Comparison of ENCODE assay signal across 18 cellular contexts in the genomic region with DNA sequence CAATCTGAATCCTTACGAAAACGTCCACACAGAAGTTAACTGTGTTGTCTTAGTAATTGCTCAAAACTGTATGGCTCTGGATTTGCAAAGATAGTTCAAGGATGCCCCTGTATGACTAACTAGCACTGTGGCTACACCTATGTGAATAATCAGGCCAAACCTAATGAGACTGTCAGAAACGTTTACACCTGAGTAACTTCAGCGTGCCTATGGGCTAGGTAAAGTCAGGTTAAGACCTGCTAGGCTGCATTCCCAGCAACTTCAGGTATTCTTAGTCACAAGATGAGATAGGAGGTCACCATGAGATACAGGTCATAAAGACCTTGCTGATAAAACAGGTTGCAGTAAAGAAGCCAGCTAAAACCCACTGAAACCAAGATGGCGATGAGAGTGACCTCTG.
"Had no signal": no experiment of that assay in that cellular context is flagged by ENCODE, and none has a peak within 500 bp of the region (broad histone marks: within the 10 kb centered on the region; RNA-seq: fewer than 3 reads in every experiment).

No MANE protein-coding gene starts in this region.

- H3K36me3 Mint-ChIP-seq: natural killer cell had no signal

- H3K9me3 ChIP-seq: gastroesophageal sphincter, prostate gland, thoracic aorta had no signal

- H3K4me3 Mint-ChIP-seq: activated CD4-positive, alpha-beta memory T cell treated with anti-CD3 and anti-CD28 coated beads, Interleukin-2, amount 10 ng/mL, durations not matched to agents 7 days and 5 days; activated naive CD8-positive, alpha-beta T cell treated with anti-CD3 and anti-CD28 coated beads for 36 hours; natural killer cell; stimulated activated naive CD8-positive, alpha-beta T cell treated with anti-CD3 and anti-CD28 coated beads, Interleukin-15, amount 100 ng/mL, for 72 hours; T-helper 2 cell treated with Interferon-gamma antibody and Interleukin-4, amounts not matched to agents 5 μg/mL and 100 μg/mL, for 36 hours had no signal

- H3K27ac Mint-ChIP-seq: activated CD4-positive, alpha-beta memory T cell treated with anti-CD3 and anti-CD28 coated beads, Interleukin-2, amount 10 ng/mL, durations not matched to agents 7 days and 5 days; activated naive CD8-positive, alpha-beta T cell treated with anti-CD3 and anti-CD28 coated beads for 36 hours; natural killer cell; stimulated activated naive CD8-positive, alpha-beta T cell treated with anti-CD3 and anti-CD28 coated beads, Interleukin-15, amount 100 ng/mL, for 72 hours; T-helper 2 cell treated with Interferon-gamma antibody and Interleukin-4, amounts not matched to agents 5 μg/mL and 100 μg/mL, for 36 hours had no signal

- H3K27me3 ChIP-seq: gastroesophageal sphincter had no signal

- DNase-seq: activated CD4-positive, alpha-beta memory T cell treated with anti-CD3 and anti-CD28 coated beads, Interleukin-2, amount 10 ng/mL, durations not matched to agents 7 days and 5 days; activated gamma-delta T cell treated with Interleukin-2 at 50 U/mL for 16 hours; activated naive CD8-positive, alpha-beta T cell treated with anti-CD3 and anti-CD28 coated beads for 36 hours; activated T-cell treated with anti-CD3 and anti-CD28 coated beads, Interleukin-2, amount 50 U/mL, for 48 hours; anterior cingulate cortex; hippocampal formation; left colon; natural killer cell; stimulated activated CD4-positive, alpha-beta T cell treated with anti-CD3 and anti-CD28 coated beads, Interleukin-12 subunit alpha, Interleukin-12 subunit beta, amount 100 ng/mL, for 4 hours; stimulated activated CD4-positive, alpha-beta T cell treated with anti-CD3 and anti-CD28 coated beads, Interleukin-2, amount 100 ng/mL, for 48 hours; stimulated activated CD8-positive, alpha-beta memory T cell treated with anti-CD3 and anti-CD28 coated beads, Interleukin-4, amount 100 ng/mL, for 48 hours; stimulated activated naive CD8-positive, alpha-beta T cell treated with anti-CD3 and anti-CD28 coated beads, Interleukin-15, amount 100 ng/mL, for 72 hours; SW 1271 had no signal

- ATAC-seq: gastroesophageal sphincter; left colon; natural killer cell; stimulated activated naive CD8-positive, alpha-beta T cell treated with anti-CD3 and anti-CD28 coated beads, Interleukin-15, amount 100 ng/mL, for 72 hours had no signal

- H3K4me1 ChIP-seq: prostate gland had no signal

- H3K36me3 ChIP-seq: gastroesophageal sphincter, prostate gland, thoracic aorta had no signal

- H3K27me3 Mint-ChIP-seq: activated CD4-positive, alpha-beta memory T cell treated with anti-CD3 and anti-CD28 coated beads, Interleukin-2, amount 10 ng/mL, durations not matched to agents 7 days and 5 days; activated naive CD8-positive, alpha-beta T cell treated with anti-CD3 and anti-CD28 coated beads for 36 hours; stimulated activated naive CD8-positive, alpha-beta T cell treated with anti-CD3 and anti-CD28 coated beads, Interleukin-15, amount 100 ng/mL, for 72 hours had no signal

- H3K4me3 ChIP-seq: gastroesophageal sphincter, lung, prostate gland, thoracic aorta had no signal

- H3K27ac ChIP-seq: gastroesophageal sphincter, prostate gland, thoracic aorta had no signal

- H3K9me3 Mint-ChIP-seq: natural killer cell had no signal
